ENCODE assay signal across 8 cellular contexts in the genomic region with DNA sequence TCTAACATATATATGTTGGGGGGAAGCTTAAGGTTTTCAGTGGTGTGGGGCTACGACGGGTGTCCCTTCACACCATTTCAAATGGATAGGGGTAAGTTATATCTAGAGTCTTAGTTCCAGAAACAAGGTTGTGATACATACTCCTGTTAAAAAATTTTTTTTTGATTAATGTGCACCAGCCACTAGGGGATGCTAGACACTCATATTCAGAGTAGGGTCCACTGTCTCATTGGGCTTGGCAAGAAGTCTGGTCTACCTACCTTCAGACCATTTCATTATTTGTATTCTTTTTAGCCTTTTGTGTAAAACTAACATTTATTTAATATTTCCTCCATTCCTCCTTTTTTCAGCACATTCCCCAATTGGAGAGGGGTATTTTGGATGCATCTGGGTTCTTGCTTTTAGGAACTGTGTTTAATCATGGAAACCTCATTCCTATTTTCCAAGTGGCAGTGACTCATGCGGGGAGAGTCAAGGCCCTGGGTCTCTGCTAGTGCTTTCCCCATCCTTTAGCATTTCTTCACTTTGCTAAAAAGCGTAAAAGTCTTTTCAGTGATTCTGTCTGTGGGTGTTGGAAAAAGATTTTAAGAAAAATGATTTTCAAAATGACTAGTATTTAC. TPM values are rescaled to one million over a fixed set of nuclear protein-coding genes. Genes with fewer than 3 reads are reported as not detected.
A peak's percentile ranks its signal among the peaks of the same experiment; 100 is the strongest.
DNase-seq lines count a peak whose midpoint lies in the region; ATAC-seq, FAIRE-seq and TF ChIP-seq lines count a peak whose summit lies in the region.

No MANE protein-coding gene starts in this region.

- no peak for ATAC-seq in GM21515 (IDR thresholded peaks at IDR 0.05; ENCODE audit: unreplicated experiment)

- H4K5ac ChIP-seq in H1 (ENCODE audit: insufficient read length, low read depth, low read length), result no peak overlapping the region

- TF ChIP-seq CTCF in HFF-Myc (IDR thresholded peaks at IDR 0.05; ENCODE audit: low read depth, low read length, missing control alignments) (peak; percentile 71), H1 (IDR thresholded peaks at IDR 0.05; ENCODE audit: control extremely low read depth in 1 of 3, insufficient read depth in 1 of 3, low read depth in 1 of 3, low read length in 3 of 3) (peak in 2 of 3 experiments; percentile 68 to 73; a peak in 3 of 4 replicates), progenitor cell of endocrine pancreas (IDR thresholded peaks at IDR 0.05; ENCODE audit: unreplicated experiment) (peak; percentile 76)

- H2BK15ac ChIP-seq in H1 (ENCODE audit: low read length), result no peak overlapping the region

- no peaks in the 10 kb centered on the region for H3K36me3 Mint-ChIP-seq in progenitor cell of endocrine pancreas (ENCODE audit: insufficient read depth)

- DNase-seq in DMS53 treated with DMSO at 0.1 percent for 48 hours (lab: John Stamatoyannopoulos, UW; ENCODE audit: unreplicated experiment), result peak; percentile 87
- no peak for DNase-seq in HFF-Myc (ENCODE audit: extremely low read depth, low read depth)
- peak; percentile 21 to 70 for DNase-seq in NCI-H526 (lab: John Stamatoyannopoulos, UW)
- no peak for DNase-seq in H1 (ENCODE audit: low read depth in 1 of 2, low spot score in 2 of 2)
- no peak for DNase-seq in progenitor cell of endocrine pancreas (ENCODE audit: low spot score, unreplicated experiment)
- DNase-seq in posterior cingulate gyrus, result no peak
- no peak for DNase-seq in NK-92 (lab: John Stamatoyannopoulos, UW; ENCODE audit: unreplicated experiment)

- H3K79me2 ChIP-seq in H1 (ENCODE audit: control insufficient read depth in 1 of 2, insufficient read depth in 2 of 2, low read length in 2 of 2), result no peaks in the 10 kb centered on the region

- peak; percentile 28 for FAIRE-seq in H1 (lab: Jason Lieb, UNC)

- H3K27ac Mint-ChIP-seq in progenitor cell of endocrine pancreas, result no peak overlapping the region

- H2AK5ac ChIP-seq in H1 (ENCODE audit: low read depth, low read length), result no peak overlapping the region

- H2BK12ac ChIP-seq in H1 (ENCODE audit: low read depth, low read length), result no peak overlapping the region

- peaks cover 2% of the 10 kb centered on the region for H3K4me1 Mint-ChIP-seq in progenitor cell of endocrine pancreas (ENCODE audit: low read depth)

- no peaks in the 10 kb centered on the region for H3K27me3 ChIP-seq in H1 (replicated peaks in 1 of 4; ENCODE audit: control insufficient read depth in 3 of 4, extremely low read depth in 1 of 4, insufficient read depth in 3 of 4, low read length in 3 of 4)

- no peak overlapping the region for H3K27ac ChIP-seq in H1 (ENCODE audit: low read depth, low read length)

- H4K8ac ChIP-seq in H1 (ENCODE audit: extremely low read depth, insufficient read depth, low read length), result no peak overlapping the region

- H3K4me3 ChIP-seq in HFF-Myc (replicated peaks; ENCODE audit: low read depth, low read length), result no peak overlapping the region
- H3K4me3 ChIP-seq in H1 (ENCODE audit: extremely low read depth in 1 of 4, insufficient read depth in 2 of 4, low read depth in 3 of 4, low read length in 4 of 4), result no peak overlapping the region

- no peak overlapping the region for H3K18ac ChIP-seq in H1 (ENCODE audit: extremely low read depth, low read length)

- H3K9me3 ChIP-seq in H1 (ENCODE audit: insufficient read depth in 2 of 2, low read depth in 1 of 2, low read length in 1 of 2), result no peaks in the 10 kb centered on the region

- no peak overlapping the region for H3K4me3 Mint-ChIP-seq in progenitor cell of endocrine pancreas (ENCODE audit: low read depth)

- 55% methylated on average over 4 of the region's 4 CpGs; no CpG with 5 or more reads in 1 of the 2 experiments for WGBS in H1 (ENCODE audit: extremely low coverage in 1 of 2, insufficient coverage in 1 of 2, insufficient read length in 1 of 2, insufficient replicate concordance in 2 of 2, low coverage in 1 of 2, low lambda C conversion rate in 2 of 2, missing lambda C conversion rate in 1 of 2), 2 experiments

- no peak overlapping the region for H3K4ac ChIP-seq in H1 (replicated peaks; ENCODE audit: insufficient read length, low read depth, low read length)

- no peak overlapping the region for H2AFZ ChIP-seq in H1 (ENCODE audit: low read length)

- no peak for TF ChIP-seq POLR2A in H1 (IDR thresholded peaks at IDR 0.05; ENCODE audit: control extremely low read depth in 1 of 2, low read depth in 2 of 2, low read length in 2 of 2)

- no peak for TF ChIP-seq EP300 in H1 (IDR thresholded peaks at IDR 0.05; ENCODE audit: borderline replicate concordance in 1 of 2, low read depth in 2 of 2, low read length in 2 of 2)

- intact Hi-C loops in posterior cingulate gyrus (cut with DNase I), result no loop called here

- H2BK20ac ChIP-seq in H1 (ENCODE audit: low read length), result no peak overlapping the region

- H4K20me1 ChIP-seq in H1 (replicated peaks in 1 of 2; ENCODE audit: control insufficient read depth in 1 of 2, insufficient read depth in 2 of 2, low read length in 2 of 2), result no peaks in the 10 kb centered on the region

- H3K23ac ChIP-seq in H1 (ENCODE audit: insufficient read length), result no peak overlapping the region

- no peak overlapping the region for H2BK120ac ChIP-seq in H1 (replicated peaks; ENCODE audit: low read depth, low read length)

- no peak overlapping the region for H3K14ac ChIP-seq in H1 (ENCODE audit: insufficient read length)

- no peak overlapping the region for H3K4me2 ChIP-seq in H1 (ENCODE audit: insufficient read depth in 1 of 2, low read depth in 2 of 2, low read length in 2 of 2)

- H4K91ac ChIP-seq in H1 (replicated peaks; ENCODE audit: insufficient read length, low read length), result no peak overlapping the region

- peak; percentile 92 to 94 for TF ChIP-seq RAD21 in H1 (IDR thresholded peaks at IDR 0.05 in 1 of 2, conservative IDR thresholded peaks at IDR 0.05 in 1 of 2; ENCODE audit: low read depth in 2 of 2, low read length in 2 of 2)

- H3K27me3 Mint-ChIP-seq in progenitor cell of endocrine pancreas, result no peaks in the 10 kb centered on the region

- no peaks in the 10 kb centered on the region for H3K36me3 ChIP-seq in H1 (ENCODE audit: control insufficient read depth in 2 of 4, insufficient read depth in 4 of 4, low read length in 3 of 4)

- no peaks in the 10 kb centered on the region for H3K23me2 ChIP-seq in H1 (ENCODE audit: low read depth, low read length)

- no peaks in the 10 kb centered on the region for H3K79me1 ChIP-seq in H1 (ENCODE audit: low read depth, low read length)

- H3K9me3 Mint-ChIP-seq in progenitor cell of endocrine pancreas (ENCODE audit: low read depth), result no peaks in the 10 kb centered on the region

- POLR2A ChIA-PET in H1 (lab: Charles Lee; ENCODE audit: partially characterized antibody), result no interaction called here

- H2BK5ac ChIP-seq in H1 (ENCODE audit: low read depth, low read length), result no peak overlapping the region

- CTCF ChIA-PET in H1 (lab: Charles Lee; ENCODE audit: partially characterized antibody), result interaction anchor here (0.6 to 2.6 kb wide), 34 partner anchors 10 to 508 kb away, joined by 3 to 9 read pairs (median 3); no protein-coding TSS in a partner anchor

- no peak overlapping the region for H3K56ac ChIP-seq in H1 (replicated peaks; ENCODE audit: insufficient read length, low read depth, low read length)

- no peak overlapping the region for H3K9ac ChIP-seq in H1 (replicated peaks in 1 of 4; ENCODE audit: extremely low read depth in 1 of 4, low read depth in 3 of 4, low read length in 3 of 4)

- H3K4me1 ChIP-seq in H1 (replicated peaks in 1 of 4; ENCODE audit: control insufficient read depth in 3 of 4, insufficient read depth in 4 of 4, low read length in 3 of 4), result no peaks in the 10 kb centered on the region; a peak in 1 of 7 replicates

TF ChIP-seq in H1, 55 proteins besides CTCF, POLR2A, EP300 and RAD21:
- TF ChIP-seq, protein P1, sequence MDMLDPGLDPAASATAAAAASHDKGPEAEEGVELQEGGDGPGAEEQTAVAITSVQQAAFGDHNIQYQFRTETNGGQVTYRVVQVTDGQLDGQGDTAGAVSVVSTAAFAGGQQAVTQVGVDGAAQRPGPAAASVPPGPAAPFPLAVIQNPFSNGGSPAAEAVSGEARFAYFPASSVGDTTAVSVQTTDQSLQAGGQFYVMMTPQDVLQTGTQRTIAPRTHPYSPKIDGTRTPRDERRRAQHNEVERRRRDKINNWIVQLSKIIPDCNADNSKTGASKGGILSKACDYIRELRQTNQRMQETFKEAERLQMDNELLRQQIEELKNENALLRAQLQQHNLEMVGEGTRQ (IDR thresholded peaks at IDR 0.05; ENCODE audit: low read length), result no peak
- TF ChIP-seq FOSL1 (IDR thresholded peaks at IDR 0.05; ENCODE audit: insufficient read depth, low read depth, low read length) (no peak), SRF (IDR thresholded peaks at IDR 0.05; ENCODE audit: low read depth, low read length) (no peak), KDM5A (IDR thresholded peaks at IDR 0.05; ENCODE audit: low read length) (no peak)
- TF ChIP-seq, protein P2, sequence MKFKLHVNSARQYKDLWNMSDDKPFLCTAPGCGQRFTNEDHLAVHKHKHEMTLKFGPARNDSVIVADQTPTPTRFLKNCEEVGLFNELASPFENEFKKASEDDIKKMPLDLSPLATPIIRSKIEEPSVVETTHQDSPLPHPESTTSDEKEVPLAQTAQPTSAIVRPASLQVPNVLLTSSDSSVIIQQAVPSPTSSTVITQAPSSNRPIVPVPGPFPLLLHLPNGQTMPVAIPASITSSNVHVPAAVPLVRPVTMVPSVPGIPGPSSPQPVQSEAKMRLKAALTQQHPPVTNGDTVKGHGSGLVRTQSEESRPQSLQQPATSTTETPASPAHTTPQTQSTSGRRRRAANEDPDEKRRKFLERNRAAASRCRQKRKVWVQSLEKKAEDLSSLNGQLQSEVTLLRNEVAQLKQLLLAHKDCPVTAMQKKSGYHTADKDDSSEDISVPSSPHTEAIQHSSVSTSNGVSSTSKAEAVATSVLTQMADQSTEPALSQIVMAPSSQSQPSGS (IDR thresholded peaks at IDR 0.05; ENCODE audit: low read length), result no peak

RNA-seq across cellular contexts. Expression of a gene that starts 33.4 kb away (rescaled TPM):
- 2.9 and 3.4 TPM in 2 replicates for total RNA-seq in H1 (2021; fragmentation: NEBNext Ultra II Directional; extraction: Animal tissue kit (Norgen Biotek cat#: 25700))
- 0.67 and 1.1 TPM in 2 replicates for polyA plus RNA-seq in H1 (2011; rRNA removed)
- polyA plus RNA-seq in H1 (2011; cell fraction: cytosol; rRNA removed), result 0.97 TPM
- 2.6 TPM for polyA plus RNA-seq in H1 (2011; cell fraction: nucleus; rRNA removed)
- 0.77 to 1.1 TPM (median 0.84 TPM) in 4 replicates for polyA plus RNA-seq in H1 (2012, experiment 1 of 2)
- polyA plus RNA-seq in H1 (2012, experiment 2 of 2), result not detected
- polyA plus RNA-seq in H1 (2013, experiment 1 of 2), result 1.5 TPM
- polyA plus RNA-seq in H1 (2013, experiment 2 of 2), result 2.2 TPM
- polyA minus RNA-seq in H1 (2011; rRNA and poly(A)+ RNA removed), result 6.7 and 8.2 TPM in 2 replicates
- polyA minus RNA-seq in H1 (2011; cell fraction: cytosol; rRNA and poly(A)+ RNA removed), result 5.5 TPM
- 11.7 TPM for polyA minus RNA-seq in H1 (2011; cell fraction: nucleus; rRNA and poly(A)+ RNA removed)
- total RNA-seq in progenitor cell of endocrine pancreas, result 0.38 and 0.95 TPM in 2 replicates

Comparison
In these comparisons a context has a peak if more than half of its experiments do, and no peak if none do; other contexts are left out.
1. DNase-seq: peak in DMS53 treated with DMSO at 0.1 percent for 48 hours (single experiment) and NCI-H526 (2 of 2); none in HFF-Myc (single experiment), H1 (0 of 2), progenitor cell of endocrine pancreas (single experiment), posterior cingulate gyrus (0 of 10) and NK-92 (single experiment).
2. Peak in every context shown above with its lines, with median percentiles within 50 percentile points of each other: CTCF ChIP-seq.